1 cellular context compared by ENCODE assay signal in genomic region chr14:100899841-100900771, GRCh38.
A peak's percentile ranks its signal among the peaks of the same experiment; 100 is the strongest.
TF ChIP-seq lines count a peak whose summit lies in the region.

No MANE protein-coding gene starts in this region.

TF ChIP-seq in HepG2, 621 proteins besides CTCF, POLR2A, EP300 and RAD21 (continued from another document and continues in another):
- TF ChIP-seq, protein P1, sequence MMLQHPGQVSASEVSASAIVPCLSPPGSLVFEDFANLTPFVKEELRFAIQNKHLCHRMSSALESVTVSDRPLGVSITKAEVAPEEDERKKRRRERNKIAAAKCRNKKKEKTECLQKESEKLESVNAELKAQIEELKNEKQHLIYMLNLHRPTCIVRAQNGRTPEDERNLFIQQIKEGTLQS (CRISPR knock-in tag; IDR thresholded peaks at IDR 0.05) = no peak
- TF ChIP-seq ZNF329 (CRISPR knock-in tag; IDR thresholded peaks at IDR 0.05; ENCODE audit: low read depth) (no peak), MIER3 (CRISPR knock-in tag; IDR thresholded peaks at IDR 0.05; ENCODE audit: borderline replicate concordance) (no peak), RNF2 (conservative IDR thresholded peaks at IDR 0.05; ENCODE audit: low read depth) (peak; percentile 68), SIX4 (CRISPR knock-in tag; IDR thresholded peaks at IDR 0.05) (no peak), ARNT2 (CRISPR knock-in tag; IDR thresholded peaks at IDR 0.05; ENCODE audit: low read depth) (no peak), MEIS2 (CRISPR knock-in tag; IDR thresholded peaks at IDR 0.05) (peak; percentile 54; the same call in 1 of the 2 replicates), RBFOX2 (IDR thresholded peaks at IDR 0.05; ENCODE audit: low read depth, low read length) (no peak), PHF8 (CRISPR knock-in tag; IDR thresholded peaks at IDR 0.05) (no peak; the same call in none of the 2 replicates), PAXIP1 (CRISPR knock-in tag; conservative IDR thresholded peaks at IDR 0.05) (peak; percentile 72), ZNF770 (CRISPR knock-in tag; IDR thresholded peaks at IDR 0.05) (no peak), HNF4G (IDR thresholded peaks at IDR 0.05; ENCODE audit: borderline replicate concordance, low read depth, low read length) (peak; percentile 58; the same call in 1 of the 2 replicates), HNF4G (CRISPR knock-in tag; IDR thresholded peaks at IDR 0.05; ENCODE audit: borderline replicate concordance, low read depth) (no peak), ZNF276 (CRISPR knock-in tag; IDR thresholded peaks at IDR 0.05; ENCODE audit: low read depth) (no peak), DNMT1 (CRISPR knock-in tag; IDR thresholded peaks at IDR 0.05) (no peak), MAFG (CRISPR knock-in tag; IDR thresholded peaks at IDR 0.05) (no peak), TARDBP (CRISPR knock-in tag; IDR thresholded peaks at IDR 0.05) (peak; percentile 78; the same call in 1 of the 2 replicates), ZNF207 (IDR thresholded peaks at IDR 0.05; ENCODE audit: borderline replicate concordance) (no peak), PREB (CRISPR knock-in tag; IDR thresholded peaks at IDR 0.05) (no peak), HOXD1 (CRISPR knock-in tag; IDR thresholded peaks at IDR 0.05) (no peak), KAT2B (IDR thresholded peaks at IDR 0.05; ENCODE audit: borderline replicate concordance, low read depth, low read length) (no peak), NBN (conservative IDR thresholded peaks at IDR 0.05) (no peak), ZNF367 (CRISPR knock-in tag; IDR thresholded peaks at IDR 0.05; ENCODE audit: borderline replicate concordance) (no peak), MATR3 (CRISPR knock-in tag; IDR thresholded peaks at IDR 0.05) (no peak), KMT2A (CRISPR knock-in tag; IDR thresholded peaks at IDR 0.05) (no peak), PRDM15 (CRISPR knock-in tag; IDR thresholded peaks at IDR 0.05) (no peak), AGO1 (IDR thresholded peaks at IDR 0.05; ENCODE audit: low read depth, low read length, poor library complexity, severe bottlenecking) (no peak), ZNF282 (IDR thresholded peaks at IDR 0.05; ENCODE audit: partially characterized antibody) (no peak), EHMT2 (IDR thresholded peaks at IDR 0.05; ENCODE audit: borderline replicate concordance, low read depth, low read length) (no peak), ETV5 (CRISPR knock-in tag; IDR thresholded peaks at IDR 0.05; ENCODE audit: borderline replicate concordance) (no peak; the same call in 1 of the 2 replicates)
- TF ChIP-seq, protein P2, sequence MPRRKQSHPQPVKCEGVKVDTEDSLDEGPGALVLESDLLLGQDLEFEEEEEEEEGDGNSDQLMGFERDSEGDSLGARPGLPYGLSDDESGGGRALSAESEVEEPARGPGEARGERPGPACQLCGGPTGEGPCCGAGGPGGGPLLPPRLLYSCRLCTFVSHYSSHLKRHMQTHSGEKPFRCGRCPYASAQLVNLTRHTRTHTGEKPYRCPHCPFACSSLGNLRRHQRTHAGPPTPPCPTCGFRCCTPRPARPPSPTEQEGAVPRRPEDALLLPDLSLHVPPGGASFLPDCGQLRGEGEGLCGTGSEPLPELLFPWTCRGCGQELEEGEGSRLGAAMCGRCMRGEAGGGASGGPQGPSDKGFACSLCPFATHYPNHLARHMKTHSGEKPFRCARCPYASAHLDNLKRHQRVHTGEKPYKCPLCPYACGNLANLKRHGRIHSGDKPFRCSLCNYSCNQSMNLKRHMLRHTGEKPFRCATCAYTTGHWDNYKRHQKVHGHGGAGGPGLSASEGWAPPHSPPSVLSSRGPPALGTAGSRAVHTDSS (CRISPR knock-in tag; conservative IDR thresholded peaks at IDR 0.05) = no peak
- TF ChIP-seq, protein P3, sequence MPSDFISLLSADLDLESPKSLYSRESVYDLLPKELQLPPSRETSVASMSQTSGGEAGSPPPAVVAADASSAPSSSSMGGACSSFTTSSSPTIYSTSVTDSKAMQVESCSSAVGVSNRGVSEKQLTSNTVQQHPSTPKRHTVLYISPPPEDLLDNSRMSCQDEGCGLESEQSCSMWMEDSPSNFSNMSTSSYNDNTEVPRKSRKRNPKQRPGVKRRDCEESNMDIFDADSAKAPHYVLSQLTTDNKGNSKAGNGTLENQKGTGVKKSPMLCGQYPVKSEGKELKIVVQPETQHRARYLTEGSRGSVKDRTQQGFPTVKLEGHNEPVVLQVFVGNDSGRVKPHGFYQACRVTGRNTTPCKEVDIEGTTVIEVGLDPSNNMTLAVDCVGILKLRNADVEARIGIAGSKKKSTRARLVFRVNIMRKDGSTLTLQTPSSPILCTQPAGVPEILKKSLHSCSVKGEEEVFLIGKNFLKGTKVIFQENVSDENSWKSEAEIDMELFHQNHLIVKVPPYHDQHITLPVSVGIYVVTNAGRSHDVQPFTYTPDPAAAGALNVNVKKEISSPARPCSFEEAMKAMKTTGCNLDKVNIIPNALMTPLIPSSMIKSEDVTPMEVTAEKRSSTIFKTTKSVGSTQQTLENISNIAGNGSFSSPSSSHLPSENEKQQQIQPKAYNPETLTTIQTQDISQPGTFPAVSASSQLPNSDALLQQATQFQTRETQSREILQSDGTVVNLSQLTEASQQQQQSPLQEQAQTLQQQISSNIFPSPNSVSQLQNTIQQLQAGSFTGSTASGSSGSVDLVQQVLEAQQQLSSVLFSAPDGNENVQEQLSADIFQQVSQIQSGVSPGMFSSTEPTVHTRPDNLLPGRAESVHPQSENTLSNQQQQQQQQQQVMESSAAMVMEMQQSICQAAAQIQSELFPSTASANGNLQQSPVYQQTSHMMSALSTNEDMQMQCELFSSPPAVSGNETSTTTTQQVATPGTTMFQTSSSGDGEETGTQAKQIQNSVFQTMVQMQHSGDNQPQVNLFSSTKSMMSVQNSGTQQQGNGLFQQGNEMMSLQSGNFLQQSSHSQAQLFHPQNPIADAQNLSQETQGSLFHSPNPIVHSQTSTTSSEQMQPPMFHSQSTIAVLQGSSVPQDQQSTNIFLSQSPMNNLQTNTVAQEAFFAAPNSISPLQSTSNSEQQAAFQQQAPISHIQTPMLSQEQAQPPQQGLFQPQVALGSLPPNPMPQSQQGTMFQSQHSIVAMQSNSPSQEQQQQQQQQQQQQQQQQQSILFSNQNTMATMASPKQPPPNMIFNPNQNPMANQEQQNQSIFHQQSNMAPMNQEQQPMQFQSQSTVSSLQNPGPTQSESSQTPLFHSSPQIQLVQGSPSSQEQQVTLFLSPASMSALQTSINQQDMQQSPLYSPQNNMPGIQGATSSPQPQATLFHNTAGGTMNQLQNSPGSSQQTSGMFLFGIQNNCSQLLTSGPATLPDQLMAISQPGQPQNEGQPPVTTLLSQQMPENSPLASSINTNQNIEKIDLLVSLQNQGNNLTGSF (CRISPR knock-in tag; IDR thresholded peaks at IDR 0.05) = no peak
- TF ChIP-seq, protein P4, sequence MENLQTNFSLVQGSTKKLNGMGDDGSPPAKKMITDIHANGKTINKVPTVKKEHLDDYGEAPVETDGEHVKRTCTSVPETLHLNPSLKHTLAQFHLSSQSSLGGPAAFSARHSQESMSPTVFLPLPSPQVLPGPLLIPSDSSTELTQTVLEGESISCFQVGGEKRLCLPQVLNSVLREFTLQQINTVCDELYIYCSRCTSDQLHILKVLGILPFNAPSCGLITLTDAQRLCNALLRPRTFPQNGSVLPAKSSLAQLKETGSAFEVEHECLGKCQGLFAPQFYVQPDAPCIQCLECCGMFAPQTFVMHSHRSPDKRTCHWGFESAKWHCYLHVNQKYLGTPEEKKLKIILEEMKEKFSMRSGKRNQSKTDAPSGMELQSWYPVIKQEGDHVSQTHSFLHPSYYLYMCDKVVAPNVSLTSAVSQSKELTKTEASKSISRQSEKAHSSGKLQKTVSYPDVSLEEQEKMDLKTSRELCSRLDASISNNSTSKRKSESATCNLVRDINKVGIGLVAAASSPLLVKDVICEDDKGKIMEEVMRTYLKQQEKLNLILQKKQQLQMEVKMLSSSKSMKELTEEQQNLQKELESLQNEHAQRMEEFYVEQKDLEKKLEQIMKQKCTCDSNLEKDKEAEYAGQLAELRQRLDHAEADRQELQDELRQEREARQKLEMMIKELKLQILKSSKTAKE (CRISPR knock-in tag; IDR thresholded peaks at IDR 0.05; ENCODE audit: borderline replicate concordance) = no peak
- TF ChIP-seq, protein P5, sequence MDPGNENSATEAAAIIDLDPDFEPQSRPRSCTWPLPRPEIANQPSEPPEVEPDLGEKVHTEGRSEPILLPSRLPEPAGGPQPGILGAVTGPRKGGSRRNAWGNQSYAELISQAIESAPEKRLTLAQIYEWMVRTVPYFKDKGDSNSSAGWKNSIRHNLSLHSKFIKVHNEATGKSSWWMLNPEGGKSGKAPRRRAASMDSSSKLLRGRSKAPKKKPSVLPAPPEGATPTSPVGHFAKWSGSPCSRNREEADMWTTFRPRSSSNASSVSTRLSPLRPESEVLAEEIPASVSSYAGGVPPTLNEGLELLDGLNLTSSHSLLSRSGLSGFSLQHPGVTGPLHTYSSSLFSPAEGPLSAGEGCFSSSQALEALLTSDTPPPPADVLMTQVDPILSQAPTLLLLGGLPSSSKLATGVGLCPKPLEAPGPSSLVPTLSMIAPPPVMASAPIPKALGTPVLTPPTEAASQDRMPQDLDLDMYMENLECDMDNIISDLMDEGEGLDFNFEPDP (CRISPR knock-in tag; conservative IDR thresholded peaks at IDR 0.05) = no peak
